In genomic region chr7:1137517-1138167, GRCh38 we compare ENCODE assay signal across 8 cellular contexts. TPM values are rescaled to one million over a fixed set of nuclear protein-coding genes. Genes with fewer than 3 reads are reported as not detected.
A peak's percentile ranks its signal among the peaks of the same experiment; 100 is the strongest.
DNase-seq lines count a peak whose midpoint lies in the region; ATAC-seq and TF ChIP-seq lines count a peak whose summit lies in the region.

No MANE protein-coding gene starts in this region.

- peak overlapping the region; percentile 80 for H3K4me3 ChIP-seq in SJSA1
- peak overlapping the region; percentile 73 to 92 (median 80) for H3K4me3 ChIP-seq in esophagus squamous epithelium
- H3K4me3 ChIP-seq in ovary: peak overlapping the region; percentile 60

- no peak for TF ChIP-seq EP300 in ovary (IDR thresholded peaks at IDR 0.05)

- intact Hi-C loops in esophagus squamous epithelium (cut with DNase I) (no loop called here), ovary (cut with DNase I) (no loop called here)

- in situ Hi-C loops in ACHN (cut with HindIII; ENCODE audit: low pct_ligation_motif_present, low pct_unique_long_range_greater_than_20kb, low sequenced_read_pairs): no loop called here

- H3K4me1 ChIP-seq in SJSA1 (replicated peaks) (peaks cover 16% of the 10 kb centered on the region), esophagus squamous epithelium (peaks cover 14 to 21% (median 15%) of the 10 kb centered on the region in 3 donors), ovary (ENCODE audit: insufficient read depth) (peaks cover 9% of the 10 kb centered on the region)

- DNase-seq in NCI-H2227 treated with DMSO at 0.1 percent for 48 hours (lab: John Stamatoyannopoulos, UW): peak; percentile 17
- DNase-seq in NCI-H2227 (lab: John Stamatoyannopoulos, UW; ENCODE audit: unreplicated experiment): no peak
- no peak for DNase-seq in SJSA1 (ENCODE audit: low read depth in 1 of 2, low spot score in 2 of 2)
- no peak for DNase-seq in esophagus squamous epithelium (lab: John Stamatoyannopoulos, UW)
- no peak for DNase-seq in ovary
- no peak for DNase-seq in hepatic stellate cell (ENCODE audit: low spot score)
- DNase-seq in ACHN: no peak

- TF ChIP-seq CTCF in esophagus squamous epithelium (IDR thresholded peaks at IDR 0.05): no peak
- TF ChIP-seq CTCF in ovary (IDR thresholded peaks at IDR 0.05): no peak

- H3K27me3 ChIP-seq in SJSA1 (replicated peaks): no peaks in the 10 kb centered on the region
- no peaks in the 10 kb centered on the region for H3K27me3 ChIP-seq in esophagus squamous epithelium
- H3K27me3 ChIP-seq in ovary: no peaks in the 10 kb centered on the region

- H3K9me3 ChIP-seq in SJSA1 (replicated peaks) (no peaks in the 10 kb centered on the region), esophagus squamous epithelium (no peaks in the 10 kb centered on the region), ovary (no peaks in the 10 kb centered on the region)

- H3K36me3 ChIP-seq in SJSA1 (no peaks in the 10 kb centered on the region), esophagus squamous epithelium (no peaks in the 10 kb centered on the region), ovary (no peaks in the 10 kb centered on the region)

- peak; percentile 72 for ATAC-seq in HG02798 (IDR thresholded peaks at IDR 0.05; ENCODE audit: poor library complexity, unreplicated experiment)

- H3K27ac ChIP-seq in SJSA1: peak overlapping the region; percentile 70
- peak overlapping the region; percentile 79 to 93 (median 90) for H3K27ac ChIP-seq in esophagus squamous epithelium
- H3K27ac ChIP-seq in ovary: peak overlapping the region in 1 of 2 donors; percentile 33

- 22 to 26% methylated on average over 14 to 21 of the region's 51 CpGs for WGBS in esophagus squamous epithelium, 2 donors
- WGBS in ovary, 3 donors: 5 to 12% (median 8%) methylated on average over 28 to 51 of the region's 51 CpGs

- TF ChIP-seq POLR2A in esophagus squamous epithelium (IDR thresholded peaks at IDR 0.05): no peak
- TF ChIP-seq POLR2A in ovary (IDR thresholded peaks at IDR 0.05): no peak

RNA-seq across cellular contexts. Expression of gene ZFAND2A, which starts 22.4 kb away (rescaled TPM):
- total RNA-seq in SJSA1 (2014; rRNA removed; shearing (Covaris generic)): 28.5 and 51.5 TPM in 2 replicates
- total RNA-seq in esophagus squamous epithelium (10 to 100 TPM in 3 of 4 donors, 1 to 10 TPM in 1; 6.4 to 23.3 (median 14.0) TPM), ovary (10 to 100 TPM in 6 of 7 donors, 1 to 10 TPM in 1; 8.1 to 24.9 (median 16.9) TPM)
- 10 to 100 TPM; 26.9 to 34.9 TPM for polyA plus RNA-seq in ovary

RNA-seq across cellular contexts. Expression of gene GPER1, which starts 49.7 kb away (rescaled TPM):
- total RNA-seq in SJSA1 (2014; rRNA removed; shearing (Covaris generic)): not detected in 2 replicates
- total RNA-seq in esophagus squamous epithelium: 1 to 10 TPM in 3 of 4 donors, under 1 TPM in 1; 0.87 to 2.3 (median 1.5) TPM
- total RNA-seq in ovary: 1 to 10 TPM in 6 of 7 donors, under 1 TPM in 1; 0.48 to 7.5 (median 3.2) TPM
- polyA plus RNA-seq in ovary: 1 to 10 TPM; 2.0 to 2.9 TPM
